38 cellular contexts compared by ENCODE assay signal in genomic region chrX:16918979-16919378, GRCh38. TPM values are rescaled to one million over a fixed set of nuclear protein-coding genes. Genes with fewer than 3 reads are reported as not detected.
"Had no signal": no experiment of that assay in that cellular context is flagged by ENCODE, and none has a peak within 500 bp of the region (broad histone marks: within the 10 kb centered on the region; RNA-seq: fewer than 3 reads in every experiment).

No MANE protein-coding gene starts in this region.

- H3K9me3 ChIP-seq: ascending aorta, body of pancreas, breast epithelium had no signal

- H3K4me1 Mint-ChIP-seq: activated B cell treated with CpG ODN at 0.5 μM for 24 hours; activated CD4-positive, alpha-beta T cell treated with anti-CD3 and anti-CD28 coated beads, Interleukin-2, amount 10 ng/mL, durations not matched to agents 24 days and 14 days; activated naive CD4-positive, alpha-beta T cell treated with anti-CD3 and anti-CD28 coated beads, Interleukin-2, amount 10 ng/mL, durations not matched to agents 7 days and 5 days; activated naive CD4-positive, alpha-beta T cell treated with anti-CD3 and anti-CD28 coated beads, Interleukin-2, amount 50 U/mL, for 24 hours; activated naive CD8-positive, alpha-beta T cell treated with anti-CD3 and anti-CD28 coated beads, Interleukin-2, amount 10 ng/mL, durations not matched to agents 7 days and 5 days; activated naive CD8-positive, alpha-beta T cell treated with anti-CD3 and anti-CD28 coated beads, Interleukin-2, amount 50 U/mL, for 24 hours; activated T-helper 17 cell treated with anti-CD3 and anti-CD28 coated beads, Interleukin-2, amount 50 U/mL, for 72 hours had no signal

- DNase-seq: activated B cell treated with CpG ODN at 0.5 μM for 24 hours; activated CD4-positive, alpha-beta memory T cell treated with anti-CD3 and anti-CD28 coated beads for 36 hours; activated CD4-positive, alpha-beta T cell treated with anti-CD3 and anti-CD28 coated beads for 4 hours; activated CD4-positive, alpha-beta T cell treated with anti-CD3 and anti-CD28 coated beads, Interleukin-2, amount 10 ng/mL, durations not matched to agents 24 days and 14 days; activated CD4-positive, alpha-beta T cell treated with anti-CD3 and anti-CD28 coated beads, Interleukin-2, amount 50 U/mL, for 1 hour; activated CD4-positive, alpha-beta T cell treated with anti-CD3 and anti-CD28 coated beads, Interleukin-2, amount 50 U/mL, for 4 hours; activated CD4-positive, CD25-positive, alpha-beta regulatory T cell treated with anti-CD3 and anti-CD28 coated beads, Interleukin-2, amount 50 U/mL, for 72 hours; activated CD8-positive, alpha-beta memory T cell treated with anti-CD3 and anti-CD28 coated beads, Interleukin-2, amount 50 U/mL, for 4 hours; activated CD8-positive, alpha-beta T cell treated with anti-CD3 and anti-CD28 coated beads for 36 hours; activated effector memory CD4-positive, alpha-beta T cell treated with anti-CD3 and anti-CD28 coated beads, Interleukin-2, amount 50 U/mL, for 16 hours; activated gamma-delta T cell treated with Interleukin-2 at 50 U/mL for 16 hours; activated naive CD4-positive, alpha-beta T cell; activated naive CD4-positive, alpha-beta T cell treated with anti-CD3 and anti-CD28 coated beads, Interleukin-2, amount 10 ng/mL, durations not matched to agents 7 days and 5 days; activated naive CD8-positive, alpha-beta T cell treated with anti-CD3 and anti-CD28 coated beads, Interleukin-2, amount 10 ng/mL, durations not matched to agents 7 days and 5 days; activated naive CD8-positive, alpha-beta T cell treated with anti-CD3 and anti-CD28 coated beads, Interleukin-2, amount 50 U/mL, for 24 hours; activated T-cell treated with anti-CD3 and anti-CD28 coated beads for 4 hours; activated T-cell treated with anti-CD3 and anti-CD28 coated beads, Interleukin-2, amount 50 U/mL, for 1 hour; activated T-cell treated with anti-CD3 and anti-CD28 coated beads, Interleukin-2, amount 50 U/mL, for 4 hours; activated T-cell treated with anti-CD3 and anti-CD28 coated beads, Interleukin-2, amount 50 U/mL, for 72 hours; amygdala; anterior cingulate cortex; body of pancreas; brain microvascular endothelial cell; central memory CD4-positive, alpha-beta T cell; T-helper 1 cell; T-helper 2 cell; T-helper 9 cell had no signal

- H3K36me3 Mint-ChIP-seq: activated CD4-positive, alpha-beta memory T cell treated with anti-CD3 and anti-CD28 coated beads for 36 hours; activated naive CD4-positive, alpha-beta T cell treated with anti-CD3 and anti-CD28 coated beads, Interleukin-2, amount 10 ng/mL, durations not matched to agents 7 days and 5 days; activated naive CD4-positive, alpha-beta T cell treated with anti-CD3 and anti-CD28 coated beads, Interleukin-2, amount 50 U/mL, for 24 hours; activated naive CD8-positive, alpha-beta T cell; activated naive CD8-positive, alpha-beta T cell treated with anti-CD3 and anti-CD28 coated beads, Interleukin-2, amount 10 ng/mL, durations not matched to agents 7 days and 5 days had no signal

- H3K9me3 Mint-ChIP-seq: activated B cell treated with CpG ODN at 0.5 μM for 24 hours; activated CD4-positive, alpha-beta memory T cell treated with anti-CD3 and anti-CD28 coated beads for 36 hours; activated CD4-positive, alpha-beta T cell treated with anti-CD3 and anti-CD28 coated beads, Interleukin-2, amount 10 ng/mL, durations not matched to agents 24 days and 14 days; activated CD8-positive, alpha-beta T cell treated with anti-CD3 and anti-CD28 coated beads for 36 hours; activated naive CD4-positive, alpha-beta T cell treated with anti-CD3 and anti-CD28 coated beads, Interleukin-2, amount 10 ng/mL, durations not matched to agents 7 days and 5 days; activated naive CD4-positive, alpha-beta T cell treated with anti-CD3 and anti-CD28 coated beads, Interleukin-2, amount 50 U/mL, for 24 hours; activated naive CD8-positive, alpha-beta T cell treated with anti-CD3 and anti-CD28 coated beads, Interleukin-2, amount 10 ng/mL, durations not matched to agents 7 days and 5 days; activated naive CD8-positive, alpha-beta T cell treated with anti-CD3 and anti-CD28 coated beads, Interleukin-2, amount 50 U/mL, for 24 hours; activated T-cell treated with anti-CD3 and anti-CD28 coated beads, Interleukin-2, amount 50 U/mL, for 4 hours; activated T-helper 1 cell treated with anti-CD3 and anti-CD28 coated beads, Interleukin-12 subunit alpha, Interleukin-12 subunit beta, Interleukin-2, Interleukin-4 antibody, amounts not matched to agents 30 ng/mL and 10 ng/mL and 1 ng/mL, durations not matched to agents 14 hours and 24 hours and 36 hours; activated T-helper 17 cell treated with anti-CD3 and anti-CD28 coated beads, Interleukin-2, amount 50 U/mL, for 72 hours; T-helper 1 cell treated with Interleukin-12 subunit alpha and Interleukin-12 subunit beta and Interleukin-4 antibody, amounts not matched to agents 30 μg/mL and 1 μg/mL, for 36 hours; T-helper 2 cell treated with Interferon-gamma antibody and Interleukin-4, amounts not matched to agents 5 μg/mL and 100 μg/mL, for 36 hours had no signal

- H3K27me3 Mint-ChIP-seq: activated B cell treated with CpG ODN at 0.5 μM for 24 hours; activated CD8-positive, alpha-beta T cell treated with anti-CD3 and anti-CD28 coated beads for 36 hours; activated naive CD4-positive, alpha-beta T cell treated with anti-CD3 and anti-CD28 coated beads, Interleukin-2, amount 10 ng/mL, durations not matched to agents 7 days and 5 days; activated naive CD4-positive, alpha-beta T cell treated with anti-CD3 and anti-CD28 coated beads, Interleukin-2, amount 50 U/mL, for 24 hours; activated naive CD8-positive, alpha-beta T cell; activated T-helper 17 cell treated with anti-CD3 and anti-CD28 coated beads, Interleukin-2, amount 50 U/mL, for 72 hours had no signal

- ATAC-seq: activated CD8-positive, alpha-beta T cell treated with anti-CD3 and anti-CD28 coated beads for 36 hours; activated naive CD8-positive, alpha-beta T cell treated with anti-CD3 and anti-CD28 coated beads, Interleukin-2, amount 50 U/mL, for 24 hours; activated T-cell treated with anti-CD3 and anti-CD28 coated beads, Interleukin-2, amount 50 U/mL, for 4 hours; activated T-cell treated with anti-CD3 and anti-CD28 coated beads, Interleukin-2, amount 50 U/mL, for 72 hours; activated T-helper 17 cell treated with anti-CD3 and anti-CD28 coated beads, Interleukin-2, amount 50 U/mL, for 72 hours; body of pancreas had no signal

- H3K4me3 Mint-ChIP-seq: activated B cell treated with CpG ODN at 0.5 μM for 24 hours; activated CD4-positive, alpha-beta memory T cell treated with anti-CD3 and anti-CD28 coated beads for 36 hours; activated CD4-positive, alpha-beta T cell treated with anti-CD3 and anti-CD28 coated beads, Interleukin-2, amount 10 ng/mL, durations not matched to agents 24 days and 14 days; activated CD8-positive, alpha-beta T cell treated with anti-CD3 and anti-CD28 coated beads for 36 hours; activated naive CD4-positive, alpha-beta T cell treated with anti-CD3 and anti-CD28 coated beads, Interleukin-2, amount 10 ng/mL, durations not matched to agents 7 days and 5 days; activated naive CD4-positive, alpha-beta T cell treated with anti-CD3 and anti-CD28 coated beads, Interleukin-2, amount 50 U/mL, for 24 hours; activated naive CD8-positive, alpha-beta T cell; activated naive CD8-positive, alpha-beta T cell treated with anti-CD3 and anti-CD28 coated beads, Interleukin-2, amount 10 ng/mL, durations not matched to agents 7 days and 5 days; activated naive CD8-positive, alpha-beta T cell treated with anti-CD3 and anti-CD28 coated beads, Interleukin-2, amount 50 U/mL, for 24 hours; activated T-cell treated with anti-CD3 and anti-CD28 coated beads, Interleukin-2, amount 50 U/mL, for 4 hours; activated T-cell treated with anti-CD3 and anti-CD28 coated beads, Interleukin-2, amount 50 U/mL, for 72 hours; activated T-helper 1 cell treated with anti-CD3 and anti-CD28 coated beads, Interleukin-12 subunit alpha, Interleukin-12 subunit beta, Interleukin-2, Interleukin-4 antibody, amounts not matched to agents 30 ng/mL and 10 ng/mL and 1 ng/mL, durations not matched to agents 14 hours and 24 hours and 36 hours; activated T-helper 17 cell treated with anti-CD3 and anti-CD28 coated beads, Interleukin-2, amount 50 U/mL, for 72 hours; T-helper 1 cell treated with Interleukin-12 subunit alpha and Interleukin-12 subunit beta and Interleukin-4 antibody, amounts not matched to agents 30 μg/mL and 1 μg/mL, for 36 hours; T-helper 2 cell treated with Interferon-gamma antibody and Interleukin-4, amounts not matched to agents 5 μg/mL and 100 μg/mL, for 36 hours had no signal

- H3K27me3 ChIP-seq: ascending aorta, body of pancreas, brain microvascular endothelial cell had no signal

- H3K36me3 ChIP-seq: ascending aorta, brain microvascular endothelial cell, breast epithelium had no signal

- FAIRE-seq: TTC549 had no signal

- H3K4me3 ChIP-seq: ascending aorta, body of pancreas, breast epithelium had no signal

- H3K4me1 ChIP-seq: ascending aorta, body of pancreas, breast epithelium had no signal

- H3K27ac ChIP-seq: ascending aorta, body of pancreas, brain microvascular endothelial cell, breast epithelium, VCaP had no signal

- H3K27ac Mint-ChIP-seq: activated B cell treated with CpG ODN at 0.5 μM for 24 hours; activated CD4-positive, alpha-beta memory T cell treated with anti-CD3 and anti-CD28 coated beads for 36 hours; activated CD4-positive, alpha-beta T cell treated with anti-CD3 and anti-CD28 coated beads, Interleukin-2, amount 10 ng/mL, durations not matched to agents 24 days and 14 days; activated CD8-positive, alpha-beta T cell treated with anti-CD3 and anti-CD28 coated beads for 36 hours; activated naive CD4-positive, alpha-beta T cell treated with anti-CD3 and anti-CD28 coated beads, Interleukin-2, amount 10 ng/mL, durations not matched to agents 7 days and 5 days; activated naive CD4-positive, alpha-beta T cell treated with anti-CD3 and anti-CD28 coated beads, Interleukin-2, amount 50 U/mL, for 24 hours; activated naive CD8-positive, alpha-beta T cell; activated naive CD8-positive, alpha-beta T cell treated with anti-CD3 and anti-CD28 coated beads, Interleukin-2, amount 10 ng/mL, durations not matched to agents 7 days and 5 days; activated naive CD8-positive, alpha-beta T cell treated with anti-CD3 and anti-CD28 coated beads, Interleukin-2, amount 50 U/mL, for 24 hours; activated T-cell treated with anti-CD3 and anti-CD28 coated beads, Interleukin-2, amount 50 U/mL, for 72 hours; activated T-helper 1 cell treated with anti-CD3 and anti-CD28 coated beads, Interleukin-12 subunit alpha, Interleukin-12 subunit beta, Interleukin-2, Interleukin-4 antibody, amounts not matched to agents 30 ng/mL and 10 ng/mL and 1 ng/mL, durations not matched to agents 14 hours and 24 hours and 36 hours; activated T-helper 17 cell treated with anti-CD3 and anti-CD28 coated beads, Interleukin-2, amount 50 U/mL, for 72 hours; T-helper 1 cell treated with Interleukin-12 subunit alpha and Interleukin-12 subunit beta and Interleukin-4 antibody, amounts not matched to agents 30 μg/mL and 1 μg/mL, for 36 hours; T-helper 2 cell treated with Interferon-gamma antibody and Interleukin-4, amounts not matched to agents 5 μg/mL and 100 μg/mL, for 36 hours had no signal

RNA-seq across cellular contexts. Expression of gene REPS2, which starts 27.5 kb away (rescaled TPM):
- total RNA-seq: activated CD4-positive, alpha-beta memory T cell treated with anti-CD3 and anti-CD28 coated beads for 36 hours; activated CD4-positive, alpha-beta T cell treated with anti-CD3 and anti-CD28 coated beads, Interleukin-2, amount 10 ng/mL, durations not matched to agents 24 days and 14 days; activated CD8-positive, alpha-beta memory T cell treated with anti-CD3 and anti-CD28 coated beads for 36 hours; activated CD8-positive, alpha-beta T cell treated with anti-CD3 and anti-CD28 coated beads for 36 hours; activated T-helper 1 cell treated with anti-CD3 and anti-CD28 coated beads, Interleukin-12 subunit alpha, Interleukin-12 subunit beta, Interleukin-2, Interleukin-4 antibody, amounts not matched to agents 30 ng/mL and 10 ng/mL and 1 ng/mL, durations not matched to agents 14 hours and 24 hours and 36 hours had no signal
